26 cellular contexts compared by ENCODE assay signal in genomic region chr14:95434161-95434560, GRCh38.
"Had no signal": no experiment of that assay in that cellular context is flagged by ENCODE, and none has a peak within 500 bp of the region (broad histone marks: within the 10 kb centered on the region; RNA-seq: fewer than 3 reads in every experiment).

No MANE protein-coding gene starts in this region.

- H3K27ac Mint-ChIP-seq: activated CD4-positive, alpha-beta memory T cell treated with anti-CD3 and anti-CD28 coated beads for 36 hours; activated naive CD4-positive, alpha-beta T cell treated with anti-CD3 and anti-CD28 coated beads, Interleukin-2, amount 10 ng/mL, durations not matched to agents 7 days and 5 days; activated naive CD8-positive, alpha-beta T cell treated with anti-CD3 and anti-CD28 coated beads, Interleukin-2, amount 10 ng/mL, durations not matched to agents 7 days and 5 days; T-cell; WTC11 had no signal

- DNase-seq: activated CD4-positive, alpha-beta memory T cell treated with anti-CD3 and anti-CD28 coated beads for 36 hours; activated CD4-positive, alpha-beta T cell treated with anti-CD3 and anti-CD28 coated beads for 48 hours; activated CD4-positive, CD25-positive, alpha-beta regulatory T cell treated with anti-CD3 and anti-CD28 coated beads, Interleukin-2, amount 50 U/mL, for 72 hours; activated gamma-delta T cell; activated naive CD4-positive, alpha-beta T cell treated with anti-CD3 and anti-CD28 coated beads, Interleukin-2, amount 10 ng/mL, durations not matched to agents 7 days and 5 days; activated naive CD8-positive, alpha-beta T cell treated with anti-CD3 and anti-CD28 coated beads, Interleukin-2, amount 10 ng/mL, durations not matched to agents 7 days and 5 days; activated T-cell treated with anti-CD3 and anti-CD28 coated beads for 4 hours; activated T-cell treated with anti-CD3 and anti-CD28 coated beads, Interleukin-2, amount 50 U/mL, for 48 hours; brain microvascular endothelial cell; KG1; NCI-H1048; NCI-H1417; NCI-H2029 treated with DMSO at 0.1 percent for 48 hours; NCI-H345; NCI-H510A; NCI-H526 treated with DMSO at 0.1 percent for 48 hours; NCI-H82; OCI-M1; RPMI8226; T-cell had no signal

- H3K27me3 Mint-ChIP-seq: activated CD4-positive, alpha-beta memory T cell treated with anti-CD3 and anti-CD28 coated beads for 36 hours; activated naive CD4-positive, alpha-beta T cell treated with anti-CD3 and anti-CD28 coated beads, Interleukin-2, amount 10 ng/mL, durations not matched to agents 7 days and 5 days; activated naive CD8-positive, alpha-beta T cell treated with anti-CD3 and anti-CD28 coated beads, Interleukin-2, amount 10 ng/mL, durations not matched to agents 7 days and 5 days; activated T-helper 17 cell treated with anti-CD3 and anti-CD28 coated beads, Interleukin-2, amount 50 U/mL, for 72 hours; T-cell had no signal

- H3K36me3 Mint-ChIP-seq: WTC11 had no signal

- H3K27me3 ChIP-seq: brain microvascular endothelial cell, cardiac muscle cell had no signal

- H3K9me3 Mint-ChIP-seq: activated CD4-positive, alpha-beta memory T cell treated with anti-CD3 and anti-CD28 coated beads for 36 hours; activated naive CD4-positive, alpha-beta T cell treated with anti-CD3 and anti-CD28 coated beads, Interleukin-2, amount 10 ng/mL, durations not matched to agents 7 days and 5 days; activated naive CD8-positive, alpha-beta T cell treated with anti-CD3 and anti-CD28 coated beads, Interleukin-2, amount 10 ng/mL, durations not matched to agents 7 days and 5 days; activated T-helper 17 cell treated with anti-CD3 and anti-CD28 coated beads, Interleukin-2, amount 50 U/mL, for 72 hours; T-cell had no signal

- H3K4me3 ChIP-seq: cardiac muscle cell, SK-N-MC had no signal

- ATAC-seq: activated T-helper 17 cell treated with anti-CD3 and anti-CD28 coated beads, Interleukin-2, amount 50 U/mL, for 72 hours; Panc1; Right ventricle myocardium inferior; T-cell; WTC11 had no signal

- H3K4me3 Mint-ChIP-seq: activated CD4-positive, alpha-beta memory T cell treated with anti-CD3 and anti-CD28 coated beads for 36 hours; activated naive CD4-positive, alpha-beta T cell treated with anti-CD3 and anti-CD28 coated beads, Interleukin-2, amount 10 ng/mL, durations not matched to agents 7 days and 5 days; activated naive CD8-positive, alpha-beta T cell treated with anti-CD3 and anti-CD28 coated beads, Interleukin-2, amount 10 ng/mL, durations not matched to agents 7 days and 5 days; activated T-helper 17 cell treated with anti-CD3 and anti-CD28 coated beads, Interleukin-2, amount 50 U/mL, for 72 hours; T-cell; WTC11 had no signal

- H3K36me3 ChIP-seq: brain microvascular endothelial cell, cardiac muscle cell had no signal

- H3K27ac ChIP-seq: brain microvascular endothelial cell, cardiac muscle cell, SK-N-MC had no signal

- H3K4me1 Mint-ChIP-seq: activated naive CD4-positive, alpha-beta T cell treated with anti-CD3 and anti-CD28 coated beads, Interleukin-2, amount 10 ng/mL, durations not matched to agents 7 days and 5 days; activated naive CD8-positive, alpha-beta T cell treated with anti-CD3 and anti-CD28 coated beads, Interleukin-2, amount 10 ng/mL, durations not matched to agents 7 days and 5 days; activated T-helper 17 cell treated with anti-CD3 and anti-CD28 coated beads, Interleukin-2, amount 50 U/mL, for 72 hours; T-cell; WTC11 had no signal
